ENCODE assay signal across 8 cellular contexts in genomic region chr4:41881931-41882621, GRCh38. TPM values are rescaled to one million over a fixed set of nuclear protein-coding genes. Genes with fewer than 3 reads are reported as not detected.
DNase-seq lines count a peak whose midpoint lies in the region; TF ChIP-seq lines count a peak whose summit lies in the region.

No MANE protein-coding gene starts in this region.

- H3K4me3 Mint-ChIP-seq in progenitor cell of endocrine pancreas (ENCODE audit: low read depth), result no peak overlapping the region

- DNase-seq in GM10266 (ENCODE audit: extremely low spot score) (peak; percentile 34), NT2/D1 (ENCODE audit: low read depth, low spot score) (no peak), fibroblast of pulmonary artery (ENCODE audit: low read depth) (peak; percentile 13), retina (peak; percentile 74), NCI-H510A treated with DMSO at 0.1 percent for 48 hours (lab: John Stamatoyannopoulos, UW) (no peak), NCI-H1436 (lab: John Stamatoyannopoulos, UW) (no peak), progenitor cell of endocrine pancreas (ENCODE audit: low spot score, unreplicated experiment) (no peak), OCI-LY7 (ENCODE audit: low spot score) (no peak)

- BruUV-seq in OCI-LY7 (replicated peaks; lab: Mats Ljungman, UMichigan), result no TSS peak

- H3K9me3 ChIP-seq in NT2/D1 (ENCODE audit: insufficient read depth, low read length), result no peaks in the 10 kb centered on the region
- H3K9me3 ChIP-seq in OCI-LY7 (ENCODE audit: low read length), result no peaks in the 10 kb centered on the region

- H3K36me3 ChIP-seq in NT2/D1 (ENCODE audit: insufficient read depth, insufficient read length, low read length) (no peaks in the 10 kb centered on the region), OCI-LY7 (ENCODE audit: insufficient read depth, low read length) (no peaks in the 10 kb centered on the region)

- H3K27me3 Mint-ChIP-seq in progenitor cell of endocrine pancreas, result peaks cover 94% of the 10 kb centered on the region

- intact Hi-C loops in OCI-LY7 (cut with micrococcal nuclease; ENCODE audit: unreplicated experiment), result loop anchor here (2.0 kb wide), 1 partner anchor 601 kb away; no protein-coding TSS in a partner anchor

- TF ChIP-seq CTCF in GM10266 (IDR thresholded peaks at IDR 0.05; ENCODE audit: control insufficient read depth, insufficient read depth, low read depth, missing control alignments) (no peak), fibroblast of pulmonary artery (IDR thresholded peaks at IDR 0.05; ENCODE audit: low read length, missing control alignments) (no peak), progenitor cell of endocrine pancreas (IDR thresholded peaks at IDR 0.05; ENCODE audit: unreplicated experiment) (no peak), OCI-LY7 (conservative IDR thresholded peaks at IDR 0.05; ENCODE audit: low read length) (no peak)

- no peaks in the 10 kb centered on the region for H4K20me1 ChIP-seq in OCI-LY7 (ENCODE audit: insufficient read depth, low read length)

- no peaks in the 10 kb centered on the region for H3K79me2 ChIP-seq in OCI-LY7 (ENCODE audit: insufficient read depth, low read depth, low read length)

- H3K36me3 Mint-ChIP-seq in progenitor cell of endocrine pancreas (ENCODE audit: insufficient read depth), result no peaks in the 10 kb centered on the region

- H3K4me1 Mint-ChIP-seq in progenitor cell of endocrine pancreas (ENCODE audit: low read depth), result peaks cover 14% of the 10 kb centered on the region

- no peaks in the 10 kb centered on the region for H3K9me3 Mint-ChIP-seq in progenitor cell of endocrine pancreas (ENCODE audit: low read depth)

- no peak overlapping the region for H2AFZ ChIP-seq in OCI-LY7 (ENCODE audit: low read length)

- POLR2A ChIA-PET in OCI-LY7 (lab: Charles Lee), result no interaction called here

- no peak overlapping the region for H3K27ac ChIP-seq in OCI-LY7 (ENCODE audit: low read depth, low read length, poor library complexity, severe bottlenecking)

- H3K27ac Mint-ChIP-seq in progenitor cell of endocrine pancreas, result no peak overlapping the region

- peaks cover 2% of the 10 kb centered on the region for H3K4me1 ChIP-seq in NT2/D1 (ENCODE audit: insufficient read depth, insufficient read length)
- no peaks in the 10 kb centered on the region for H3K4me1 ChIP-seq in OCI-LY7 (ENCODE audit: insufficient read depth, low read length, poor library complexity, severe bottlenecking)

- H3K4me2 ChIP-seq in OCI-LY7 (ENCODE audit: low read length), result no peak overlapping the region

- no peaks in the 10 kb centered on the region for H3K9me2 ChIP-seq in OCI-LY7 (ENCODE audit: insufficient read depth, low read length)

- CTCF ChIA-PET in OCI-LY7 (lab: Charles Lee; ENCODE audit: unreplicated experiment), result no interaction called here

- H3K4me3 ChIP-seq in NT2/D1 (ENCODE audit: insufficient read length, low read depth) (peak overlapping the region; percentile 39), fibroblast of pulmonary artery (replicated peaks; ENCODE audit: low read depth, low read length) (peak overlapping the region; percentile 8), OCI-LY7 (ENCODE audit: low read depth, low read length, poor library complexity, severe bottlenecking) (no peak overlapping the region)

- H3K9ac ChIP-seq in NT2/D1 (ENCODE audit: insufficient read length, low read depth), result no peak overlapping the region

- peaks cover 79% of the 10 kb centered on the region for H3K27me3 ChIP-seq in NT2/D1 (ENCODE audit: insufficient read depth, insufficient read length)

RNA-seq across cellular contexts. Expression of gene TMEM33, which starts 53.2 kb away (rescaled TPM):
- total RNA-seq in progenitor cell of endocrine pancreas (63.7 and 65.9 TPM in 2 replicates), OCI-LY7 (2022) (43.0 and 46.6 TPM in 2 replicates)
- total RNA-seq in OCI-LY7 (2014; rRNA removed; shearing (Covaris generic)), result 21.0 and 25.7 TPM in 2 replicates

Comparison
In these comparisons a context has a peak if more than half of its experiments do, and no peak if none do; other contexts are left out.
1. DNase-seq: peak in GM10266 (single experiment), fibroblast of pulmonary artery (single experiment) and retina (single experiment); none in NT2/D1 (single experiment), NCI-H510A treated with DMSO at 0.1 percent for 48 hours (single experiment), NCI-H1436 (single experiment), progenitor cell of endocrine pancreas (single experiment) and OCI-LY7 (single experiment).